Comparison of ENCODE assay signal across 1 cellular context in the genomic region with DNA sequence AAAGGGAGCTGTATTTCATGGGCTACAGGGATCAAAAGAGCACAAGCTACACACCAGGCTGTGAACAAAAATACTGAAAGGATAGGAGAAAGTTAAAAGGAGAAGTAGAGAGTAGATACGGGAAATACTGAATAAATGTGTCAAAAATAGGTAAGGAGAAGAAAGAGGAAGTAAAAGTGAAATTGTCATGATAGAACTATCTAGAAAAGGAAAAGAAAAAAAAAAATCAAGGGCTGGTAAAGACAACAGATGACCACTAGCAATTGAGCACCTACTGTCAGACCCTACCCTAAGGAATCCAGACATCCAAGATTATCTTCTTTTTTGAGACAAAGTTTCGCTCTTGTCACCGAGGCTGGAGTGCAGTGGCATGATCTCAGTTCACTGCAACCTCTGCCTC.
TF ChIP-seq lines count a peak whose summit lies in the region.

No MANE protein-coding gene starts in this region.

TF ChIP-seq in SK-N-SH, 30 proteins besides CTCF, POLR2A, EP300 and RAD21 (continued from another document):
- TF ChIP-seq, protein P1, sequence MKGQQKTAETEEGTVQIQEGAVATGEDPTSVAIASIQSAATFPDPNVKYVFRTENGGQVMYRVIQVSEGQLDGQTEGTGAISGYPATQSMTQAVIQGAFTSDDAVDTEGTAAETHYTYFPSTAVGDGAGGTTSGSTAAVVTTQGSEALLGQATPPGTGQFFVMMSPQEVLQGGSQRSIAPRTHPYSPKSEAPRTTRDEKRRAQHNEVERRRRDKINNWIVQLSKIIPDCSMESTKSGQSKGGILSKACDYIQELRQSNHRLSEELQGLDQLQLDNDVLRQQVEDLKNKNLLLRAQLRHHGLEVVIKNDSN (IDR thresholded peaks at IDR 0.05; ENCODE audit: borderline replicate concordance, low read depth) = no peak
- TF ChIP-seq REST (IDR thresholded peaks at IDR 0.05; ENCODE audit: low read depth, low read length) = no peak
- no peak for TF ChIP-seq JUND (IDR thresholded peaks at IDR 0.05)
- TF ChIP-seq TAF1 (IDR thresholded peaks at IDR 0.05; ENCODE audit: borderline replicate concordance, low read depth, low read length) = no peak
- no peak for TF ChIP-seq FOXJ3 (CRISPR knock-in tag; IDR thresholded peaks at IDR 0.05)
- TF ChIP-seq NRF1 (IDR thresholded peaks at IDR 0.05; ENCODE audit: low read depth, low read length) = no peak
- TF ChIP-seq SMC3 (IDR thresholded peaks at IDR 0.05; ENCODE audit: low read depth, low read length) = no peak
- no peak for TF ChIP-seq MXI1 (IDR thresholded peaks at IDR 0.05; ENCODE audit: low read depth, low read length)
